Comparison of ENCODE assay signal across 21 cellular contexts in the genomic region with DNA sequence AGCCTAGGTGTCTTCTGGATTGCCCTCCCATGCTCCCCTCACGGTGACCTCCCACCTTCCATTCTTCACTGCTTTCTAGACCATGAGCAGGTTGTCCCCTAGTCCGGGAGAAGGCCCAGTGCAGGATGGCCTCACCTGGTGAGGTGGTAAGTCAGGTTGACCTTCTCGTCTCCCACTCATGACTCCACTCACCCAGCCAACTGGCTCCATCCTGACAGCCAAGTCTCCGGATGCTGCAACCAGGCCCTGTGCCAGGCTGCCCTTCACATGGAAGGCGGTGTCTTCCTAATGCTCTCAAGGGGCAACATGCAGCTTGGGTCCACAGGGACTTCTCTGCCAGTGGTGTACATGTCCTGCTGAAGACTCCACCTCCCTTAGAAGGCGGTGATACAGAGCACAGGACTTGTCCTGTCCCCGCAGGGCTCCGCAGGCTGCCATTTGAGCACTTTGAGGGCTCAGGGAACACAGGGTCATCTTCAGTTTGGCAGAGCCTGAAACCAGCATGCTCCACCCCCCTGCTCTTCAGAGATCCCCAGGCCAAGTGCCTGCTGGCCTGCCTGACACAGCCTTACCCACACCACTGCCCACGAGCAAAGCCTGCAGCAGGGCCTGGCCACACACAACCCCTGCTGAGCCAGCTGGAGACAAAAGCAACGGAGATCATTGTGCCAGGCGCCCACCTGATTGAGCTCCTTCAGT. TPM values are rescaled to one million over a fixed set of nuclear protein-coding genes. Genes with fewer than 3 reads are reported as not detected.
A peak's percentile ranks its signal among the peaks of the same experiment; 100 is the strongest.
DNase-seq lines count a peak whose midpoint lies in the region; TF ChIP-seq lines count a peak whose summit lies in the region.
"Had no signal": no experiment of that assay in that cellular context is flagged by ENCODE, and none has a peak within 500 bp of the region (broad histone marks: within the 10 kb centered on the region; RNA-seq: fewer than 3 reads in every experiment).

No MANE protein-coding gene starts in this region.

- no peak overlapping the region for H3K23ac ChIP-seq in neuronal stem cell (ENCODE audit: low read depth, low read length, poor library complexity)

- no peak overlapping the region for H3K14ac ChIP-seq in neuronal stem cell (ENCODE audit: low read length)

- no peak overlapping the region for H2BK120ac ChIP-seq in neuronal stem cell (ENCODE audit: low read depth, low read length)

- no peak overlapping the region for H3K4me3 ChIP-seq in neuronal stem cell (ENCODE audit: low read length in 2 of 2)
- H3K4me3 ChIP-seq: body of pancreas, colonic mucosa, HAP-1, hepatocyte, transverse colon had no signal

- no peaks in the 10 kb centered on the region for H3K4me1 ChIP-seq in neuronal stem cell (ENCODE audit: control insufficient read depth in 2 of 2, insufficient read depth in 1 of 2, low read depth in 1 of 2, low read length in 2 of 2)
- H3K4me1 ChIP-seq: body of pancreas, colonic mucosa, HAP-1 had no signal

- no peaks in the 10 kb centered on the region for H3K9me3 Mint-ChIP-seq in activated CD4-positive, alpha-beta T cell treated with anti-CD3 and anti-CD28 coated beads, Interleukin-2, amount 10 ng/mL, durations not matched to agents 7 days and 5 days
- no peaks in the 10 kb centered on the region for H3K9me3 Mint-ChIP-seq in activated CD4-positive, alpha-beta memory T cell treated with anti-CD3 and anti-CD28 coated beads, Interleukin-2, amount 10 ng/mL, durations not matched to agents 7 days and 5 days

- no CpG with 5 or more reads among the region's 11 CpGs for WGBS in neuronal stem cell (ENCODE audit: extremely low coverage in 2 of 2, insufficient read length in 2 of 2, insufficient replicate concordance in 1 of 2), 2 donors

- no peak for DNase-seq in activated CD4-positive, alpha-beta T cell treated with anti-CD3 and anti-CD28 coated beads, Interleukin-2, amount 10 ng/mL, durations not matched to agents 7 days and 5 days
- no peak for DNase-seq in activated CD4-positive, alpha-beta T cell treated with anti-CD3 and anti-CD28 coated beads, Interleukin-2, amount 50 U/mL, for 1 hour
- no peak for DNase-seq in activated CD4-positive, alpha-beta memory T cell treated with anti-CD3 and anti-CD28 coated beads, Interleukin-2, amount 10 ng/mL, durations not matched to agents 7 days and 5 days
- DNase-seq in neuronal stem cell (ENCODE audit: low spot score) (no peak), GM13977 (ENCODE audit: low spot score) (no peak), midbrain (lab: John Stamatoyannopoulos, UW) (no peak), mucosa of gallbladder (ENCODE audit: low spot score) (no peak)
- DNase-seq: activated naive CD4-positive, alpha-beta T cell treated with anti-CD3 and anti-CD28 coated beads, Interleukin-2, amount 50 U/mL, for 16 hours; NCI-H1694 treated with DMSO at 0.1 percent for 48 hours; NCI-H446; retina; stimulated activated naive CD4-positive, alpha-beta T cell treated with Interleukin-2 at 50 U/mL for 16 hours had no signal

- no peak overlapping the region for H2AK5ac ChIP-seq in neuronal stem cell (ENCODE audit: low read depth, low read length)

- CTCF ChIA-PET in activated CD4-positive, alpha-beta T cell treated with anti-CD3 and anti-CD28 coated beads, Interleukin-2, amount 10 ng/mL, durations not matched to agents 7 days and 5 days (lab: Charles Lee), result interaction anchor here (1.2 to 2.3 kb wide), 2 partner anchors 13 to 17 kb away, joined by 4 to 13 read pairs; no protein-coding TSS in a partner anchor
- CTCF ChIA-PET in activated CD4-positive, alpha-beta memory T cell treated with anti-CD3 and anti-CD28 coated beads, Interleukin-2, amount 10 ng/mL, durations not matched to agents 7 days and 5 days (lab: Charles Lee), result interaction anchor here (1.5 to 2.8 kb wide), 2 partner anchors 13 to 28 kb away, joined by 4 to 14 read pairs; no protein-coding TSS in a partner anchor

- peaks cover 0 to 2% (median 0%) of the 10 kb centered on the region in 3 experiments for H3K27me3 ChIP-seq in neuronal stem cell (ENCODE audit: control insufficient read depth in 3 of 3, insufficient read depth in 3 of 3, low read depth in 1 of 3, low read length in 3 of 3)
- H3K27me3 ChIP-seq: body of pancreas, colonic mucosa, hepatocyte, neutrophil, transverse colon had no signal

- H3K4me3 Mint-ChIP-seq in activated CD4-positive, alpha-beta T cell treated with anti-CD3 and anti-CD28 coated beads, Interleukin-2, amount 10 ng/mL, durations not matched to agents 7 days and 5 days, result no peak overlapping the region
- no peak overlapping the region for H3K4me3 Mint-ChIP-seq in activated CD4-positive, alpha-beta memory T cell treated with anti-CD3 and anti-CD28 coated beads, Interleukin-2, amount 10 ng/mL, durations not matched to agents 7 days and 5 days

- H3K4me2 ChIP-seq in neuronal stem cell (ENCODE audit: insufficient read depth, low read length, poor library complexity, severe bottlenecking), result no peak overlapping the region
- H3K4me2 ChIP-seq: hepatocyte had no signal

- H3K27me3 Mint-ChIP-seq in activated CD4-positive, alpha-beta T cell treated with anti-CD3 and anti-CD28 coated beads, Interleukin-2, amount 10 ng/mL, durations not matched to agents 7 days and 5 days, result no peaks in the 10 kb centered on the region
- H3K27me3 Mint-ChIP-seq in activated CD4-positive, alpha-beta memory T cell treated with anti-CD3 and anti-CD28 coated beads, Interleukin-2, amount 10 ng/mL, durations not matched to agents 7 days and 5 days, result no peaks in the 10 kb centered on the region

- H3K27ac Mint-ChIP-seq in activated CD4-positive, alpha-beta T cell treated with anti-CD3 and anti-CD28 coated beads, Interleukin-2, amount 10 ng/mL, durations not matched to agents 7 days and 5 days, result peak overlapping the region; percentile 62
- H3K27ac Mint-ChIP-seq in activated CD4-positive, alpha-beta memory T cell treated with anti-CD3 and anti-CD28 coated beads, Interleukin-2, amount 10 ng/mL, durations not matched to agents 7 days and 5 days, result peak overlapping the region; percentile 11

- peak overlapping the region; percentile 63 for H3K9ac ChIP-seq in neuronal stem cell (ENCODE audit: low read depth, low read length, poor library complexity)

- no peak overlapping the region for H2BK12ac ChIP-seq in neuronal stem cell (ENCODE audit: low read length)

- H3K79me1 ChIP-seq in neuronal stem cell (ENCODE audit: low read depth, low read length), result no peaks in the 10 kb centered on the region

- H3K36me3 Mint-ChIP-seq in activated CD4-positive, alpha-beta T cell treated with anti-CD3 and anti-CD28 coated beads, Interleukin-2, amount 10 ng/mL, durations not matched to agents 7 days and 5 days (ENCODE audit: low read depth), result peaks cover 27% of the 10 kb centered on the region
- peaks cover 47% of the 10 kb centered on the region for H3K36me3 Mint-ChIP-seq in activated CD4-positive, alpha-beta memory T cell treated with anti-CD3 and anti-CD28 coated beads, Interleukin-2, amount 10 ng/mL, durations not matched to agents 7 days and 5 days (ENCODE audit: low read depth)

- H4K91ac ChIP-seq in neuronal stem cell (ENCODE audit: low read depth, low read length, poor library complexity), result no peak overlapping the region

- H3K36me3 ChIP-seq in neuronal stem cell (replicated peaks in 1 of 2; ENCODE audit: control insufficient read depth in 2 of 2, insufficient read depth in 2 of 2, low read length in 2 of 2), result no peaks in the 10 kb centered on the region
- H3K36me3 ChIP-seq: colonic mucosa, HAP-1, transverse colon had no signal

- peak overlapping the region; percentile 3 for H3K27ac ChIP-seq in C4-2B
- H3K27ac ChIP-seq in neuronal stem cell (replicated peaks; ENCODE audit: low read length), result no peak overlapping the region
- H3K27ac ChIP-seq: body of pancreas, colonic mucosa, hepatocyte, HL-60, neutrophil, transverse colon had no signal

- POLR2A ChIA-PET in activated CD4-positive, alpha-beta T cell treated with anti-CD3 and anti-CD28 coated beads, Interleukin-2, amount 10 ng/mL, durations not matched to agents 7 days and 5 days (lab: Charles Lee), result no interaction called here
- POLR2A ChIA-PET in activated CD4-positive, alpha-beta memory T cell treated with anti-CD3 and anti-CD28 coated beads, Interleukin-2, amount 10 ng/mL, durations not matched to agents 7 days and 5 days (lab: Charles Lee), result interaction anchor here (1.0 to 1.4 kb wide), 3 partner anchors 23 to 33 kb away, joined by 3 read pairs; no protein-coding TSS in a partner anchor

- TF ChIP-seq CTCF in C4-2B (conservative IDR thresholded peaks at IDR 0.05) (no peak), GM13977 (IDR thresholded peaks at IDR 0.05; ENCODE audit: extremely low read depth, insufficient read depth, missing control alignments) (no peak)

- in situ Hi-C loops in GM13977 (cut with MboI; ENCODE audit: low pct_unique_long_range_greater_than_20kb, low sequenced_read_pairs, unreplicated experiment), result no loop called here

- H3K4me1 Mint-ChIP-seq in activated CD4-positive, alpha-beta T cell treated with anti-CD3 and anti-CD28 coated beads, Interleukin-2, amount 10 ng/mL, durations not matched to agents 7 days and 5 days, result peaks cover 41% of the 10 kb centered on the region
- H3K4me1 Mint-ChIP-seq in activated CD4-positive, alpha-beta memory T cell treated with anti-CD3 and anti-CD28 coated beads, Interleukin-2, amount 10 ng/mL, durations not matched to agents 7 days and 5 days, result peaks cover 66% of the 10 kb centered on the region

- H2AFZ ChIP-seq in neuronal stem cell (ENCODE audit: low read length), result no peak overlapping the region
- H2AFZ ChIP-seq: hepatocyte had no signal

- H2BK15ac ChIP-seq in neuronal stem cell (ENCODE audit: low read length), result no peak overlapping the region

- no peak overlapping the region for H4K8ac ChIP-seq in neuronal stem cell (ENCODE audit: low read depth, low read length)

- H3K18ac ChIP-seq in neuronal stem cell (ENCODE audit: low read length), result peak overlapping the region; percentile 15

- H2BK5ac ChIP-seq in neuronal stem cell (ENCODE audit: low read length), result no peak overlapping the region

- H3K9me3 ChIP-seq in neuronal stem cell (replicated peaks in 1 of 2; ENCODE audit: control insufficient read depth in 2 of 2, insufficient read depth in 1 of 2, low read depth in 1 of 2, low read length in 2 of 2), result no peaks in the 10 kb centered on the region
- H3K9me3 ChIP-seq: body of pancreas, colonic mucosa, HAP-1, neutrophil, transverse colon had no signal

- no peak overlapping the region for H3K4ac ChIP-seq in neuronal stem cell (ENCODE audit: low read length)

RNA-seq across cellular contexts. Expression of gene BATF, which starts 25.4 kb away (rescaled TPM):
- total RNA-seq in activated CD4-positive, alpha-beta T cell treated with anti-CD3 and anti-CD28 coated beads, Interleukin-2, amount 10 ng/mL, durations not matched to agents 7 days and 5 days, result 10 to 100 TPM; 39.4 to 41.0 TPM
- 10 to 100 TPM; 63.0 to 66.1 TPM for total RNA-seq in activated CD4-positive, alpha-beta memory T cell treated with anti-CD3 and anti-CD28 coated beads, Interleukin-2, amount 10 ng/mL, durations not matched to agents 7 days and 5 days
- polyA plus RNA-seq in neuronal stem cell (2013, experiment 1 of 2), result not detected
- polyA plus RNA-seq in neuronal stem cell (2013, experiment 2 of 2), result not detected
- total RNA-seq in mucosa of gallbladder, result 5.7 TPM
- total RNA-seq: body of pancreas, hepatocyte had no signal
- polyA plus RNA-seq: keratinocyte had no signal

RNA-seq across cellular contexts. Expression of gene FLVCR2, which starts 30.7 kb away (rescaled TPM):
- total RNA-seq in activated CD4-positive, alpha-beta T cell treated with anti-CD3 and anti-CD28 coated beads, Interleukin-2, amount 10 ng/mL, durations not matched to agents 7 days and 5 days, result 1 to 10 TPM; 1.1 to 6.2 TPM
- 1 to 10 TPM; 1.3 to 3.0 TPM for total RNA-seq in activated CD4-positive, alpha-beta memory T cell treated with anti-CD3 and anti-CD28 coated beads, Interleukin-2, amount 10 ng/mL, durations not matched to agents 7 days and 5 days
- 2.4 TPM for polyA plus RNA-seq in neuronal stem cell (2013, experiment 1 of 2)
- 2.0 TPM for polyA plus RNA-seq in neuronal stem cell (2013, experiment 2 of 2)
- total RNA-seq in mucosa of gallbladder, result 8.7 TPM
